Comparison of ENCODE assay signal across 2 cellular contexts in the genomic region with DNA sequence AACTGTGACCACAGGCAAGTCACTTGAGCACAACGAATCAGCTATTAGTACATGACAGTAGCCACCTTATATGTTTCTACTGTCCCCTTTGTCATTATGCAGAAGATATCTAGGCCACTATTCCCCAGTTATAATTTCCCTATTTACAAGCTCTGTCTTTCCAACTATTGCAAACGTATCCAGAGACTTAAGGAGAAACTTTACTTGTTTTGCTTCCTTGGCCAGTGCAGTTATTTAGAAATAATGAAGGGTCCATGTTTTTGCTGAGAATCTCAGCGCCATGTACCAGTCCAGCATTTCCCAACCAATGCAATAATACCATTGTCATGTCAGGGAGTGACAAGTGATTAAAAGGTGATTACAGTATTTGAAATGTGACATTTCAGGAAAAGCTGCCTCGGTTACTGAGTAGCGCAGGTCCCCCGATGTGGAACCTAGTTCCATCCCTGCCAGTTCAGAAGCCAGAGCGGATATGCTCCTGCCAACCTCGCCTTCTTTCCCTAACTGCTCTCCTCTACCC.
TF ChIP-seq lines count a peak whose summit lies in the region.

No MANE protein-coding gene starts in this region.

TF ChIP-seq in IMR-90, 13 proteins besides CTCF, POLR2A, EP300 and RAD21:
- TF ChIP-seq RCOR1 (IDR thresholded peaks at IDR 0.05; ENCODE audit: insufficient replicate concordance, low read length) (no peak), CHD1 (IDR thresholded peaks at IDR 0.05; ENCODE audit: low read depth, low read length) (no peak)

TF ChIP-seq in K562, 482 proteins besides CTCF, POLR2A, EP300 and RAD21:
- TF ChIP-seq MEIS2 (IDR thresholded peaks at IDR 0.05; ENCODE audit: partially characterized antibody) (peak; percentile 34), NUFIP1 (IDR thresholded peaks at IDR 0.05; ENCODE audit: partially characterized antibody) (no peak)
- TF ChIP-seq, protein P1, sequence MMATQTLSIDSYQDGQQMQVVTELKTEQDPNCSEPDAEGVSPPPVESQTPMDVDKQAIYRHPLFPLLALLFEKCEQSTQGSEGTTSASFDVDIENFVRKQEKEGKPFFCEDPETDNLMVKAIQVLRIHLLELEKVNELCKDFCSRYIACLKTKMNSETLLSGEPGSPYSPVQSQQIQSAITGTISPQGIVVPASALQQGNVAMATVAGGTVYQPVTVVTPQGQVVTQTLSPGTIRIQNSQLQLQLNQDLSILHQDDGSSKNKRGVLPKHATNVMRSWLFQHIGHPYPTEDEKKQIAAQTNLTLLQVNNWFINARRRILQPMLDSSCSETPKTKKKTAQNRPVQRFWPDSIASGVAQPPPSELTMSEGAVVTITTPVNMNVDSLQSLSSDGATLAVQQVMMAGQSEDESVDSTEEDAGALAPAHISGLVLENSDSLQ (IDR thresholded peaks at IDR 0.05) = 0 out of 2 replicates have a peak, but pooled peaks have one; percentile 23
TF ChIP-seq in K562: peak in this region for 2.
